Comparison of ENCODE assay signal across 13 cellular contexts in genomic region chr10:23331567-23332290, GRCh38. TPM values are rescaled to one million over a fixed set of nuclear protein-coding genes. Genes with fewer than 3 reads are reported as not detected.
A peak's percentile ranks its signal among the peaks of the same experiment; 100 is the strongest.
DNase-seq lines count a peak whose midpoint lies in the region; ATAC-seq, FAIRE-seq and TF ChIP-seq lines count a peak whose summit lies in the region.
"Had no signal": no experiment of that assay in that cellular context is flagged by ENCODE, and none has a peak within 500 bp of the region (broad histone marks: within the 10 kb centered on the region; RNA-seq: fewer than 3 reads in every experiment).

No MANE protein-coding gene starts in this region.

- no peak overlapping the region for H2BK5ac ChIP-seq in mesendoderm (ENCODE audit: low read length)

- no peak for TF ChIP-seq EP300 in gastroesophageal sphincter (IDR thresholded peaks at IDR 0.05)

- H3K9ac ChIP-seq in adipocyte (ENCODE audit: low read length) = no peak overlapping the region
- no peak overlapping the region for H3K9ac ChIP-seq in mesendoderm (ENCODE audit: low read length)

- intact Hi-C loops in left colon (cut with DNase I, micrococcal nuclease) = no loop called here

- no peak overlapping the region for H3K4me3 Mint-ChIP-seq in T-helper 2 cell treated with Interferon-gamma antibody and Interleukin-4, amounts not matched to agents 5 μg/mL and 100 μg/mL, for 36 hours

- H3K4me1 ChIP-seq in adipocyte (ENCODE audit: control insufficient read depth, insufficient read depth, low read length) (no peaks in the 10 kb centered on the region), mesendoderm (ENCODE audit: control insufficient read depth, low read depth, low read length) (no peaks in the 10 kb centered on the region), gastroesophageal sphincter (no peaks in the 10 kb centered on the region)

- DNase-seq in H54 (ENCODE audit: insufficient read length, low spot score) (no peak), MV-4-11 (lab: John Stamatoyannopoulos, UW) (peak; percentile 63), adipocyte (ENCODE audit: low read depth) (peak; percentile 75), lung microvascular endothelial cell (ENCODE audit: low read depth in 2 of 2) (peak; percentile 23 to 31), left colon (no peak), mesendoderm (no peak)
- no peak for DNase-seq in T-helper 2 cell treated with Interferon-gamma antibody and Interleukin-4, amounts not matched to agents 5 μg/mL and 100 μg/mL, for 36 hours (ENCODE audit: low spot score)
- DNase-seq: DMS53; NCI-H774; stimulated activated naive CD4-positive, alpha-beta T cell treated with Interleukin-2 at 50 U/mL for 16 hours had no signal

- no peaks in the 10 kb centered on the region for H3K27me3 ChIP-seq in adipocyte (replicated peaks; ENCODE audit: control insufficient read depth, insufficient read depth, low read length)
- H3K27me3 ChIP-seq in mesendoderm (ENCODE audit: insufficient read depth, low read length, poor library complexity) = no peaks in the 10 kb centered on the region
- H3K27me3 ChIP-seq in gastroesophageal sphincter = no peaks in the 10 kb centered on the region

- no peak overlapping the region for H3K27ac Mint-ChIP-seq in T-helper 2 cell treated with Interferon-gamma antibody and Interleukin-4, amounts not matched to agents 5 μg/mL and 100 μg/mL, for 36 hours

- H3K79me2 ChIP-seq in mesendoderm (ENCODE audit: control insufficient read depth, insufficient read depth, low read length) = no peaks in the 10 kb centered on the region

- WGBS in mesendoderm (ENCODE audit: extremely low coverage, insufficient coverage, low lambda C conversion rate) = no CpG with 5 or more reads among the region's 8 CpGs
- 71 to 75% methylated on average over 5 to 8 of the region's 8 CpGs for WGBS in gastroesophageal sphincter (ENCODE audit: low coverage in 1 of 2), 2 donors

- no peaks in the 10 kb centered on the region for H3K4me1 Mint-ChIP-seq in T-helper 2 cell treated with Interferon-gamma antibody and Interleukin-4, amounts not matched to agents 5 μg/mL and 100 μg/mL, for 36 hours (ENCODE audit: low read depth)

- no peak overlapping the region for H4K8ac ChIP-seq in mesendoderm (ENCODE audit: low read depth, low read length)

- no peak overlapping the region for H3K27ac ChIP-seq in mesendoderm (ENCODE audit: low read depth, low read length)
- no peak overlapping the region for H3K27ac ChIP-seq in gastroesophageal sphincter

- no peak overlapping the region for H4K5ac ChIP-seq in mesendoderm (ENCODE audit: low read length)

- peak; percentile 48 for FAIRE-seq in H54 (lab: Jason Lieb, UNC)
- FAIRE-seq: GM18507 had no signal

- no peak overlapping the region for H2BK15ac ChIP-seq in mesendoderm (replicated peaks; ENCODE audit: low read depth)

- H2AK5ac ChIP-seq in mesendoderm (ENCODE audit: low read length) = no peak overlapping the region

- no peak overlapping the region for H3K4ac ChIP-seq in mesendoderm (ENCODE audit: low read depth, low read length)

- H3K36me3 ChIP-seq in adipocyte (ENCODE audit: control insufficient read depth, insufficient read depth, low read length, severe bottlenecking) (no peaks in the 10 kb centered on the region), mesendoderm (ENCODE audit: control insufficient read depth, insufficient read depth, low read length) (no peaks in the 10 kb centered on the region), gastroesophageal sphincter (no peaks in the 10 kb centered on the region)

- H3K79me1 ChIP-seq in mesendoderm (ENCODE audit: low read length) = no peaks in the 10 kb centered on the region

- H3K4me2 ChIP-seq in mesendoderm (ENCODE audit: low read length) = no peak overlapping the region

- no peak overlapping the region for H3K23ac ChIP-seq in mesendoderm (ENCODE audit: low read length)

- H3K18ac ChIP-seq in mesendoderm (ENCODE audit: low read length) = no peak overlapping the region

- H3K36me3 Mint-ChIP-seq in T-helper 2 cell treated with Interferon-gamma antibody and Interleukin-4, amounts not matched to agents 5 μg/mL and 100 μg/mL, for 36 hours (ENCODE audit: low read depth) = no peaks in the 10 kb centered on the region

- H2BK120ac ChIP-seq in mesendoderm (ENCODE audit: low read depth, low read length) = no peak overlapping the region

- ATAC-seq in left colon (no peak), gastroesophageal sphincter (no peak)

- H3K4me3 ChIP-seq in adipocyte (ENCODE audit: low read length) = no peak overlapping the region
- H3K4me3 ChIP-seq in mesendoderm (ENCODE audit: low read length) = no peak overlapping the region
- H3K4me3 ChIP-seq in gastroesophageal sphincter = no peak overlapping the region

- H3K56ac ChIP-seq in mesendoderm (ENCODE audit: low read length) = no peak overlapping the region

- H3K9me3 Mint-ChIP-seq in T-helper 2 cell treated with Interferon-gamma antibody and Interleukin-4, amounts not matched to agents 5 μg/mL and 100 μg/mL, for 36 hours = peaks cover 4% of the 10 kb centered on the region

- no peak for TF ChIP-seq CTCF in gastroesophageal sphincter (IDR thresholded peaks at IDR 0.05)

- H3K27me3 Mint-ChIP-seq in T-helper 2 cell treated with Interferon-gamma antibody and Interleukin-4, amounts not matched to agents 5 μg/mL and 100 μg/mL, for 36 hours (ENCODE audit: low read depth) = peaks cover 4% of the 10 kb centered on the region

- no peak for TF ChIP-seq POLR2A in H54 (IDR thresholded peaks at IDR 0.05; ENCODE audit: low read depth, low read length)
- TF ChIP-seq POLR2A in gastroesophageal sphincter (IDR thresholded peaks at IDR 0.05) = no peak

- H3K9me3 ChIP-seq in adipocyte (ENCODE audit: control insufficient read depth, low read length) = peaks cover 3% of the 10 kb centered on the region
- H3K9me3 ChIP-seq in gastroesophageal sphincter = peaks cover 0 to 11% (median 0%) of the 10 kb centered on the region in 3 donors

RNA-seq across cellular contexts. Expression of gene C10orf67, which starts 12.9 kb away (rescaled TPM):
- total RNA-seq in lung microvascular endothelial cell = not detected in 2 replicates
- not detected for total RNA-seq in left colon
- 0.07 TPM for polyA plus RNA-seq in mesendoderm (2013, experiment 1 of 2)
- not detected for polyA plus RNA-seq in mesendoderm (2013, experiment 2 of 2)
- not detected for total RNA-seq in gastroesophageal sphincter
- total RNA-seq: T-helper 2 cell treated with Interferon-gamma antibody and Interleukin-4, amounts not matched to agents 100 ng/mL and 5 ng/mL, for 36 hours had no signal

Comparison
In these comparisons a context has a peak if more than half of its experiments do, and no peak if none do; other contexts are left out.
1. DNase-seq: peak in MV-4-11 (single experiment), adipocyte (single experiment) and lung microvascular endothelial cell (2 of 2); none in H54 (single experiment), left colon (0 of 2), mesendoderm (single experiment) and T-helper 2 cell treated with Interferon-gamma antibody and Interleukin-4, amounts not matched to agents 5 μg/mL and 100 μg/mL, for 36 hours (single experiment).